In the genomic region with DNA sequence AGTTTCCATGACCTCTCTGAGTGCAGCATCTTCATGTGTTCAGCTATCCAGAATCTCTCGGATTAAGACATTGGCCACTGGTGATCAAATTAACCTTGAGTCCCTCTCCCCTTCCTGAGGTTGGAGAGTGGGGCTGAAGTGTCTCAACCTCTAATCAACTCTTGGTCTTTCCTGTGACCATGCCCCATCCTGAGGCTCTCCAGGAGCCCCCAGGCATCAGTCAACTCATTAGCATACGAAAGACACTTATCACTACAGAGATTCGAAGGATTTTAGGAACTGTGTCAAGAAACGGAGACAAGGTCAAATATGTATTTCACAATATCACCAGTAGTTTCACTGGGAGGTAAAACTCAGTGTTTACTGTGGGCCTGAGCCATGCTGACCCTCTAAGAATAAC, we compare ENCODE assay signal across 28 cellular contexts.
"Had no signal": no experiment of that assay in that cellular context is flagged by ENCODE, and none has a peak within 500 bp of the region (broad histone marks: within the 10 kb centered on the region; RNA-seq: fewer than 3 reads in every experiment).

No MANE protein-coding gene starts in this region.

- H3K27ac ChIP-seq: esophagus muscularis mucosa, foreskin keratinocyte, gastrocnemius medialis, heart left ventricle had no signal

- H3K4me3 ChIP-seq: esophagus muscularis mucosa, gastrocnemius medialis, heart left ventricle had no signal

- DNase-seq: activated CD4-positive, alpha-beta T cell treated with anti-CD3 and anti-CD28 coated beads for 1 hour; activated CD4-positive, alpha-beta T cell treated with anti-CD3 and anti-CD28 coated beads for 4 hours; activated CD4-positive, alpha-beta T cell treated with anti-CD3 and anti-CD28 coated beads, Interleukin-2, amount 10 ng/mL, durations not matched to agents 7 days and 5 days; activated CD4-positive, alpha-beta T cell treated with anti-CD3 and anti-CD28 coated beads, Interleukin-2, amount 50 U/mL, for 48 hours; activated CD8-positive, alpha-beta memory T cell treated with anti-CD3 and anti-CD28 coated beads for 24 hours; activated CD8-positive, alpha-beta T cell treated with anti-CD3 and anti-CD28 coated beads for 36 hours; activated effector memory CD4-positive, alpha-beta T cell treated with Interleukin-2 at 50 U/mL for 16 hours; activated gamma-delta T cell treated with Interleukin-2 at 50 U/mL for 16 hours; activated naive CD4-positive, alpha-beta T cell treated with anti-CD3 and anti-CD28 coated beads, Interleukin-2, amount 50 U/mL, for 16 hours; activated naive CD4-positive, alpha-beta T cell treated with Interleukin-2 at 50 U/mL for 16 hours; activated T-cell treated with anti-CD3 and anti-CD28 coated beads, Interleukin-2, amount 50 U/mL, for 4 hours; amniotic stem cell; anterior cingulate cortex; caudate nucleus; cortex of kidney; dermis blood vessel endothelial cell; effector CD4-positive, alpha-beta T cell; effector memory CD8-positive, alpha-beta T cell; erythroblast; foreskin keratinocyte; gastrocnemius medialis; glutamatergic neuron; heart left ventricle; T-helper 2 cell had no signal

- H3K9me3 ChIP-seq: esophagus muscularis mucosa, gastrocnemius medialis, heart left ventricle had no signal

- ATAC-seq: activated CD8-positive, alpha-beta T cell treated with anti-CD3 and anti-CD28 coated beads for 36 hours; activated T-cell treated with anti-CD3 and anti-CD28 coated beads, Interleukin-2, amount 50 U/mL, for 4 hours; activated T-helper 17 cell treated with anti-CD3 and anti-CD28 coated beads, Interleukin-2, amount 50 U/mL, for 72 hours; effector memory CD8-positive, alpha-beta T cell; foreskin keratinocyte; gastrocnemius medialis; heart left ventricle had no signal

- H3K27me3 ChIP-seq: esophagus muscularis mucosa, foreskin keratinocyte, gastrocnemius medialis, heart left ventricle had no signal

- H3K36me3 ChIP-seq: esophagus muscularis mucosa, gastrocnemius medialis, heart left ventricle had no signal

- H3K4me1 ChIP-seq: foreskin keratinocyte had no signal

- FAIRE-seq: astrocyte, colon had no signal
